Comparison of ENCODE assay signal across 13 cellular contexts in genomic region chr9:136839229-136840139, GRCh38. TPM values are rescaled to one million over a fixed set of nuclear protein-coding genes. Genes with fewer than 3 reads are reported as not detected.
DNase-seq lines count a peak whose midpoint lies in the region; ATAC-seq and TF ChIP-seq lines count a peak whose summit lies in the region.
"Had no signal": no experiment of that assay in that cellular context is flagged by ENCODE, and none has a peak within 500 bp of the region (broad histone marks: within the 10 kb centered on the region; RNA-seq: fewer than 3 reads in every experiment).

No MANE protein-coding gene starts in this region.

- TF ChIP-seq POLR2A in transverse colon (IDR thresholded peaks at IDR 0.05), result no peak

- intact Hi-C loops in right cardiac atrium (cut with DNase I) (loop anchor here in 1 of 4 donors (10.0 kb wide), 1 partner anchor 105 kb away; the partner anchor contains the start of genes C8G and FBXW5), left ventricle myocardium inferior (cut with micrococcal nuclease) (no loop called here), transverse colon (cut with DNase I; ENCODE audit: low total_unique reads) (no loop called here)

- no peaks in the 10 kb centered on the region for H4K20me1 ChIP-seq in MM.1S (ENCODE audit: insufficient read depth, low read length)

- in situ Hi-C loops in transverse colon (cut with MboI; ENCODE audit: low pct_ligation_motif_present in 1 of 4, low pct_unique_long_range_greater_than_20kb in 1 of 4, low sequenced_read_pairs in 3 of 4), result no loop called here

- H3K4me3 ChIP-seq in right cardiac atrium (ENCODE audit: low read length) (no peak overlapping the region), left ventricle myocardium inferior (no peak overlapping the region), transverse colon (no peak overlapping the region), MM.1S (ENCODE audit: low read length) (no peak overlapping the region)
- H3K4me3 ChIP-seq: SJCRH30, tibial artery had no signal

- H3K36me3 ChIP-seq in left ventricle myocardium inferior (peaks cover 56% of the 10 kb centered on the region), transverse colon (peaks cover 0 to 5% (median 0%) of the 10 kb centered on the region in 4 donors), MM.1S (replicated peaks; ENCODE audit: insufficient read depth, low read length) (no peaks in the 10 kb centered on the region)
- H3K36me3 ChIP-seq: SJCRH30 had no signal

- H3K4me3 Mint-ChIP-seq in glutamatergic neuron (ENCODE audit: unreplicated experiment), result peak overlapping the region; percentile 47
- H3K4me3 Mint-ChIP-seq: activated CD8-positive, alpha-beta T cell treated with anti-CD3 and anti-CD28 coated beads, Interleukin-2, amount 10 ng/mL, durations not matched to agents 7 days and 5 days had no signal

- H3K4me1 ChIP-seq in right cardiac atrium (ENCODE audit: control insufficient read depth, insufficient read depth, low read length) (peaks cover 8% of the 10 kb centered on the region), left ventricle myocardium inferior (peaks cover 36% of the 10 kb centered on the region), transverse colon (peaks cover 29 to 51% (median 49%) of the 10 kb centered on the region in 4 donors), MM.1S (ENCODE audit: low read length) (peaks cover 7% of the 10 kb centered on the region; the same call in 1 of the 2 replicates)

- H3K27me3 ChIP-seq in right cardiac atrium (ENCODE audit: control insufficient read depth, insufficient read depth) (no peaks in the 10 kb centered on the region), left ventricle myocardium inferior (ENCODE audit: low read depth) (peaks cover 16% of the 10 kb centered on the region), transverse colon (peaks cover 15% of the 10 kb centered on the region), MM.1S (replicated peaks; ENCODE audit: insufficient read depth, low read length) (no peaks in the 10 kb centered on the region)
- H3K27me3 ChIP-seq: SJCRH30 had no signal

- no peak for TF ChIP-seq EP300 in transverse colon (IDR thresholded peaks at IDR 0.05; ENCODE audit: low read depth)

- peaks cover 11% of the 10 kb centered on the region for H3K27me3 Mint-ChIP-seq in glutamatergic neuron (ENCODE audit: unreplicated experiment)

- peaks cover 7% of the 10 kb centered on the region for H3K9me3 Mint-ChIP-seq in glutamatergic neuron (ENCODE audit: unreplicated experiment)

- WGBS in right cardiac atrium, result 82% methylated on average over 36 of the region's 36 CpGs
- 86% methylated on average over 30 of the region's 36 CpGs; no CpG with 5 or more reads in 1 of the 2 donors for WGBS in transverse colon (ENCODE audit: low coverage in 1 of 2), 2 donors

- H3K4me1 Mint-ChIP-seq in glutamatergic neuron (ENCODE audit: low read depth, unreplicated experiment), result peaks cover 9% of the 10 kb centered on the region

- no peaks in the 10 kb centered on the region for H3K79me2 ChIP-seq in MM.1S (ENCODE audit: low read length)

- TF ChIP-seq CTCF in left ventricle myocardium inferior (IDR thresholded peaks at IDR 0.05; ENCODE audit: borderline replicate concordance) (no peak), glutamatergic neuron (IDR thresholded peaks at IDR 0.05; ENCODE audit: partially characterized antibody, unreplicated experiment) (no peak), transverse colon (IDR thresholded peaks at IDR 0.05) (no peak), MM.1S (IDR thresholded peaks at IDR 0.05; ENCODE audit: low read length) (no peak)

- peak overlapping the region; percentile 83 for H3K27ac Mint-ChIP-seq in glutamatergic neuron (ENCODE audit: unreplicated experiment)
- H3K27ac Mint-ChIP-seq: activated CD8-positive, alpha-beta T cell treated with anti-CD3 and anti-CD28 coated beads, Interleukin-2, amount 10 ng/mL, durations not matched to agents 7 days and 5 days had no signal

- peaks cover 8% of the 10 kb centered on the region for H3F3A ChIP-seq in MM.1S (ENCODE audit: insufficient read depth, low read length)

- peak in 2 of 3 donors; percentile 54 to 60 for DNase-seq in right cardiac atrium
- DNase-seq in left ventricle myocardium inferior, result no peak
- DNase-seq in glutamatergic neuron, result no peak
- no peak for DNase-seq in transverse colon
- DNase-seq in MM.1S, result no peak
- DNase-seq in stimulated activated naive CD4-positive, alpha-beta T cell treated with Interleukin-2 at 50 U/mL for 16 hours (lab: John Stamatoyannopoulos, UW), result no peak
- DNase-seq: activated CD8-positive, alpha-beta T cell treated with anti-CD3 and anti-CD28 coated beads, Interleukin-2, amount 10 ng/mL, durations not matched to agents 7 days and 5 days; activated effector memory CD4-positive, alpha-beta T cell treated with anti-CD3 and anti-CD28 coated beads, Interleukin-2, amount 50 U/mL, for 16 hours; foreskin melanocyte; posterior cingulate gyrus; SJCRH30; stimulated activated CD4-positive, alpha-beta T cell treated with anti-CD3 and anti-CD28 coated beads, Interleukin-15, amount 100 ng/mL, for 24 hours; tibial artery had no signal

- H3K9me2 ChIP-seq in MM.1S (replicated peaks; ENCODE audit: insufficient read depth, low read length), result no peaks in the 10 kb centered on the region

- no peak overlapping the region for H3K27ac ChIP-seq in right cardiac atrium (ENCODE audit: low read length)
- no peak overlapping the region for H3K27ac ChIP-seq in left ventricle myocardium inferior (replicated peaks)
- peak overlapping the region in 3 of 4 donors; percentile 71 to 89 (median 80) for H3K27ac ChIP-seq in transverse colon
- H3K27ac ChIP-seq in MM.1S (ENCODE audit: low read length), result no peak overlapping the region
- H3K27ac ChIP-seq: SJCRH30, tibial artery had no signal

- H3K9me3 ChIP-seq in right cardiac atrium (ENCODE audit: control insufficient read depth, low read length) (no peaks in the 10 kb centered on the region), left ventricle myocardium inferior (replicated peaks) (no peaks in the 10 kb centered on the region), transverse colon (no peaks in the 10 kb centered on the region), MM.1S (replicated peaks; ENCODE audit: insufficient read depth, low read length) (no peaks in the 10 kb centered on the region)
- H3K9me3 ChIP-seq: SJCRH30, tibial artery had no signal

- H3K4me2 ChIP-seq in MM.1S (ENCODE audit: low read depth, low read length), result no peak overlapping the region

- ATAC-seq in right cardiac atrium, result no peak
- ATAC-seq: activated CD8-positive, alpha-beta T cell treated with anti-CD3 and anti-CD28 coated beads, Interleukin-2, amount 10 ng/mL, durations not matched to agents 7 days and 5 days had no signal

- H2AFZ ChIP-seq in MM.1S (ENCODE audit: low read length), result no peak overlapping the region

- no peak overlapping the region for H3K9ac ChIP-seq in MM.1S (ENCODE audit: low read length)

- no peaks in the 10 kb centered on the region for H3K36me3 Mint-ChIP-seq in glutamatergic neuron (ENCODE audit: unreplicated experiment)

RNA-seq across cellular contexts. Expression of gene AJM1, which starts 2.8 kb away (rescaled TPM):
- total RNA-seq in right cardiac atrium (10 to 100 TPM in 1 of 4 donors, 1 to 10 TPM in 3; 4.4 to 11.5 (median 8.0) TPM), left ventricle myocardium inferior (7.7 TPM), glutamatergic neuron (ENCODE audit: unreplicated experiment) (15.3 TPM), transverse colon (10 to 100 TPM in 3 of 4 donors, 1 to 10 TPM in 1; 9.8 to 26.5 (median 17.0) TPM)
- polyA plus RNA-seq in right cardiac atrium, result 4.3 TPM

RNA-seq across cellular contexts. Expression of gene PHPT1, which starts 9.7 kb away (rescaled TPM):
- total RNA-seq in right cardiac atrium, result 100 to 1,000 TPM; 176 to 227 (median 203) TPM
- 329 TPM for polyA plus RNA-seq in right cardiac atrium
- 349 TPM for total RNA-seq in left ventricle myocardium inferior
- 101 TPM for total RNA-seq in glutamatergic neuron (ENCODE audit: unreplicated experiment)
- total RNA-seq in transverse colon, result 100 to 1,000 TPM in 2 of 4 donors, 10 to 100 TPM in 2; 69.7 to 134 (median 107) TPM

RNA-seq across cellular contexts. Expression of gene MAMDC4, which starts 12.7 kb away (rescaled TPM):
- total RNA-seq in right cardiac atrium, result 10 to 100 TPM in 1 of 4 donors, 1 to 10 TPM in 3; 3.0 to 10.8 (median 5.8) TPM
- polyA plus RNA-seq in right cardiac atrium, result 5.2 TPM
- total RNA-seq in left ventricle myocardium inferior, result 13.4 TPM
- 17.6 TPM for total RNA-seq in glutamatergic neuron (ENCODE audit: unreplicated experiment)
- total RNA-seq in transverse colon, result 10 to 100 TPM; 11.4 to 52.5 (median 23.2) TPM

RNA-seq across cellular contexts. Expression of gene EDF1, which starts 26.6 kb away (rescaled TPM):
- 100 to 1,000 TPM; 279 to 331 (median 301) TPM for total RNA-seq in right cardiac atrium
- 417 TPM for polyA plus RNA-seq in right cardiac atrium
- total RNA-seq in left ventricle myocardium inferior, result 318 TPM
- 343 TPM for total RNA-seq in glutamatergic neuron (ENCODE audit: unreplicated experiment)
- total RNA-seq in transverse colon, result 100 to 1,000 TPM; 353 to 618 (median 555) TPM

RNA-seq across cellular contexts. Expression of gene RABL6, which starts 31.7 kb away (rescaled TPM):
- total RNA-seq in right cardiac atrium (10 to 100 TPM; 67.3 to 73.6 (median 71.6) TPM), left ventricle myocardium inferior (64.1 TPM), glutamatergic neuron (ENCODE audit: unreplicated experiment) (149 TPM), transverse colon (100 to 1,000 TPM in 3 of 4 donors, 10 to 100 TPM in 1; 71.3 to 227 (median 160) TPM)
- polyA plus RNA-seq in right cardiac atrium, result 87.2 TPM

Comparison
In these comparisons a context has a peak if more than half of its experiments do, and no peak if none do; other contexts are left out.
1. DNase-seq: peak in right cardiac atrium (2 of 3); none in left ventricle myocardium inferior (single experiment), glutamatergic neuron (single experiment), transverse colon (single experiment), MM.1S (single experiment) and stimulated activated naive CD4-positive, alpha-beta T cell treated with Interleukin-2 at 50 U/mL for 16 hours (single experiment).
2. H3K27ac ChIP-seq: peak in transverse colon (3 of 4); none in right cardiac atrium (single experiment), left ventricle myocardium inferior (single experiment) and MM.1S (single experiment).